Comparison of ENCODE assay signal across 7 cellular contexts in the genomic region with DNA sequence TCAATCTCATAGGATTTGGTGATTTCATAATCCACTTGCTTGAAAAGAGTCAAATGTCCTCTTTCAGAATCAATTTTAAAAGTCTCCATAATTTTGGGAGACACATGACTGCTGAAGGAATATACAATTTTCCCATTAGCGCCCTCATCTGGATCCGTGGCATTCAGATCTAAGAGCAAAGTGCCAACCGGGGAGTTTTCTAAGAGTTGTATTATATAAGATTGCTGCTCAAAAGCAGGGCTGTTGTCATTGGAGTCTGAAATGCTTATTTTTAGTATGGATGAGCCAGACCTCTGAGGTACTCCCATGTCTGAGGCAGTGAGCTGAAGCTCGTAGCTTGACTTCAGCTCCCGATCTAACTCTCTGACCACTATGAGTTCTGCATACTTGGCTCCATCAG. TPM values are rescaled to one million over a fixed set of nuclear protein-coding genes. Genes with fewer than 3 reads are reported as not detected.
DNase-seq lines count a peak whose midpoint lies in the region; ATAC-seq and TF ChIP-seq lines count a peak whose summit lies in the region.

No MANE protein-coding gene starts in this region.

- H3K9me3 ChIP-seq in endodermal cell (ENCODE audit: control insufficient read depth, low read length): no peaks in the 10 kb centered on the region
- H3K9me3 ChIP-seq in mesodermal cell (ENCODE audit: control insufficient read depth, low read length): no peaks in the 10 kb centered on the region

- 17% methylated on average over 5 of the region's 5 CpGs; no CpG with 5 or more reads in 1 of the 2 experiments for WGBS in endodermal cell (ENCODE audit: insufficient coverage in 1 of 2, insufficient read length in 1 of 2), 2 experiments
- 0% methylated on average over 1 to 2 of the region's 5 CpGs for WGBS in mesodermal cell (ENCODE audit: insufficient coverage in 2 of 2), 2 experiments

- H3K36me3 Mint-ChIP-seq in endodermal cell (ENCODE audit: low read depth) (peaks cover 12% of the 10 kb centered on the region), type B pancreatic cell (peaks cover 32% of the 10 kb centered on the region)

- H3K36me3 ChIP-seq in KMS-11 (ENCODE audit: insufficient read depth) (no peaks in the 10 kb centered on the region), endodermal cell (ENCODE audit: control insufficient read depth, insufficient read depth, low read length) (no peaks in the 10 kb centered on the region), mesodermal cell (ENCODE audit: control insufficient read depth, insufficient read depth, low read length) (peaks cover 37% of the 10 kb centered on the region)

- H3K9ac ChIP-seq in KMS-11: peak overlapping the region; percentile 62; the same call in 1 of the 2 replicates
- H3K9ac ChIP-seq in endodermal cell (ENCODE audit: extremely low read depth, low read length, poor library complexity, severe bottlenecking): peak overlapping the region; percentile 56

- H3K9me3 Mint-ChIP-seq in endodermal cell (no peaks in the 10 kb centered on the region), type B pancreatic cell (no peaks in the 10 kb centered on the region)

- H3K27me3 Mint-ChIP-seq in endodermal cell (ENCODE audit: insufficient read depth) (no peaks in the 10 kb centered on the region), type B pancreatic cell (no peaks in the 10 kb centered on the region)

- H3K4me2 ChIP-seq in KMS-11: peak overlapping the region; percentile 98

- H3K4me3 Mint-ChIP-seq in endodermal cell (no peak overlapping the region), type B pancreatic cell (no peak overlapping the region)

- peaks cover 13% of the 10 kb centered on the region for H3K4me1 ChIP-seq in KMS-11 (ENCODE audit: low read depth, poor library complexity, severe bottlenecking)
- peaks cover 7% of the 10 kb centered on the region for H3K4me1 ChIP-seq in endodermal cell (ENCODE audit: control insufficient read depth, insufficient read depth, low read length)
- H3K4me1 ChIP-seq in mesodermal cell (ENCODE audit: control insufficient read depth, insufficient read depth, low read length, poor library complexity, severe bottlenecking): peaks cover 15% of the 10 kb centered on the region

- no peak for TF ChIP-seq CTCF in KMS-11 (conservative IDR thresholded peaks at IDR 0.05; ENCODE audit: low read depth, low read length)
- peak; percentile 59 for TF ChIP-seq CTCF in endodermal cell (conservative IDR thresholded peaks at IDR 0.05)
- TF ChIP-seq CTCF in type B pancreatic cell (conservative IDR thresholded peaks at IDR 0.05): peak; percentile 62

- H3K27ac Mint-ChIP-seq in endodermal cell (no peak overlapping the region), type B pancreatic cell (no peak overlapping the region)

- no peaks in the 10 kb centered on the region for H4K20me1 ChIP-seq in KMS-11 (ENCODE audit: insufficient read depth)

- peaks cover 18% of the 10 kb centered on the region for H3K4me1 Mint-ChIP-seq in endodermal cell
- peaks cover 9% of the 10 kb centered on the region for H3K4me1 Mint-ChIP-seq in type B pancreatic cell (ENCODE audit: unreplicated experiment)

- H3K27ac ChIP-seq in KMS-11 (no peak overlapping the region), endodermal cell (ENCODE audit: low read depth, low read length) (no peak overlapping the region), mesodermal cell (ENCODE audit: low read depth, low read length, severe bottlenecking) (no peak overlapping the region)

- H3K27me3 ChIP-seq in KMS-11 (ENCODE audit: insufficient read depth, low read depth): no peaks in the 10 kb centered on the region
- peaks cover 4% of the 10 kb centered on the region for H3K27me3 ChIP-seq in endodermal cell (ENCODE audit: control insufficient read depth, insufficient read depth, low read length, poor library complexity, severe bottlenecking)

- ATAC-seq in GM18907 (IDR thresholded peaks at IDR 0.05; ENCODE audit: unreplicated experiment): no peak

- H2AFZ ChIP-seq in KMS-11 (ENCODE audit: low read depth): peak overlapping the region; percentile 99

- no peaks in the 10 kb centered on the region for H3K79me2 ChIP-seq in KMS-11 (ENCODE audit: insufficient read depth, low read depth)

- peak; percentile 50 for DNase-seq in endodermal cell
- DNase-seq in type B pancreatic cell (ENCODE audit: extremely low spot score, unreplicated experiment): no peak
- no peak for DNase-seq in NCI-H187 treated with DMSO at 0.1 percent for 48 hours (lab: John Stamatoyannopoulos, UW)
- no peak for DNase-seq in activated gamma-delta T cell treated with Interleukin-2 at 50 U/mL for 16 hours

- H3K4me3 ChIP-seq in KMS-11 (IDR thresholded peaks at IDR 0.05; ENCODE audit: insufficient read depth, low read depth, low read length) (no peak overlapping the region), endodermal cell (ENCODE audit: low read length) (peak overlapping the region; percentile 86), mesodermal cell (ENCODE audit: extremely low read depth, insufficient read depth, low read length, poor library complexity, severe bottlenecking) (peak overlapping the region; percentile 76)

RNA-seq across cellular contexts. Expression of a gene that starts 1.2 kb away (rescaled TPM):
- total RNA-seq in endodermal cell (1 to 10 TPM; 8.1 to 9.2 TPM), type B pancreatic cell (ENCODE audit: low replicate concordance) (7.1 and 91.8 TPM in 2 replicates)
- polyA plus RNA-seq in endodermal cell (2013, experiment 1 of 2): 97.7 TPM
- 81.0 TPM for polyA plus RNA-seq in endodermal cell (2013, experiment 2 of 2)
- polyA plus RNA-seq in mesodermal cell (2013, experiment 1 of 2): 47.9 TPM
- polyA plus RNA-seq in mesodermal cell (2013, experiment 2 of 2): 43.3 TPM
